ENCODE assay signal across 1 cellular context in genomic region chr7:112206238-112207105, GRCh38.
TF ChIP-seq lines count a peak whose summit lies in the region.

Gene DOCK4 (minus strand): TSS chr7:112206399. CDS start chr7:112206138, 261 bp downstream.
Gene ZNF277 (plus strand): TSS chr7:112206695. CDS start chr7:112206717, 22 bp downstream.

TF ChIP-seq in K562, 482 proteins besides CTCF, POLR2A, EP300 and RAD21 (continued from another document and continues in another):
- TF ChIP-seq TFAM (CRISPR knock-in tag; conservative IDR thresholded peaks at IDR 0.05) (no peak), HDAC1 (IDR thresholded peaks at IDR 0.05) (peak in 1 of 2 experiments; percentile 60; a peak in 2 of 4 replicates), TCFL5 (CRISPR knock-in tag; conservative IDR thresholded peaks at IDR 0.05) (no peak), TAF1 (IDR thresholded peaks at IDR 0.05; ENCODE audit: control insufficient read depth, extremely low read depth, insufficient read depth, low read length, severe bottlenecking) (peak; percentile 75), MAFK (IDR thresholded peaks at IDR 0.05; ENCODE audit: low read length) (no peak), BRF1 (IDR thresholded peaks at IDR 0.05; ENCODE audit: borderline replicate concordance, extremely low read depth, insufficient read length) (no peak), SRSF3 (IDR thresholded peaks at IDR 0.05; ENCODE audit: insufficient read depth, low read length) (no peak), ZNF232 (CRISPR knock-in tag; IDR thresholded peaks at IDR 0.05) (no peak), KAT8 (IDR thresholded peaks at IDR 0.05; ENCODE audit: low read depth) (no peak; the same call in 1 of the 2 replicates), SREBF2 (CRISPR knock-in tag; IDR thresholded peaks at IDR 0.05) (no peak), ZNF197 (CRISPR knock-in tag; IDR thresholded peaks at IDR 0.05; ENCODE audit: low read depth) (no peak; the same call in 1 of the 2 replicates), ZNF165 (CRISPR knock-in tag; IDR thresholded peaks at IDR 0.05; ENCODE audit: borderline replicate concordance) (no peak), SMC3 (conservative IDR thresholded peaks at IDR 0.05; ENCODE audit: insufficient read depth, low read depth, low read length) (no peak), GABPB1 (CRISPR knock-in tag; IDR thresholded peaks at IDR 0.05) (peak; percentile 84; the same call in 1 of the 2 replicates), ZNF561 (CRISPR knock-in tag; conservative IDR thresholded peaks at IDR 0.05) (no peak), PATZ1 (CRISPR knock-in tag; IDR thresholded peaks at IDR 0.05; ENCODE audit: borderline replicate concordance) (no peak), ZBTB12 (CRISPR knock-in tag; IDR thresholded peaks at IDR 0.05) (peak; percentile 69), E2F5 (CRISPR knock-in tag; IDR thresholded peaks at IDR 0.05) (no peak), NR1H2 (CRISPR knock-in tag; IDR thresholded peaks at IDR 0.05) (no peak), MGA (IDR thresholded peaks at IDR 0.05) (no peak), ZNF140 (CRISPR knock-in tag; IDR thresholded peaks at IDR 0.05) (no peak), TCF7 (IDR thresholded peaks at IDR 0.05; ENCODE audit: borderline replicate concordance) (no peak), MYC (IDR thresholded peaks at IDR 0.05; ENCODE audit: low read depth, low read length) (no peak), MYC (CRISPR knock-in tag; IDR thresholded peaks at IDR 0.05; ENCODE audit: borderline replicate concordance, low read depth) (no peak), ZBTB33 (CRISPR knock-in tag; IDR thresholded peaks at IDR 0.05) (no peak), SFPQ (IDR thresholded peaks at IDR 0.05; ENCODE audit: low read depth, low read length) (no peak), EGR1 (conservative IDR thresholded peaks at IDR 0.05) (peak; percentile 82), UBTF (IDR thresholded peaks at IDR 0.05; ENCODE audit: borderline replicate concordance in 1 of 2, low read depth in 2 of 2, low read length in 2 of 2) (peak in 1 of 2 experiments; percentile 86; a peak in 2 of 4 replicates), ZNF354B (CRISPR knock-in tag; IDR thresholded peaks at IDR 0.05) (no peak), ZFP36 (IDR thresholded peaks at IDR 0.05; ENCODE audit: low read depth, low read length, partially characterized antibody) (peak; percentile 1), MED1 (CRISPR knock-in tag; IDR thresholded peaks at IDR 0.05; ENCODE audit: borderline replicate concordance) (no peak), PRPF4 (IDR thresholded peaks at IDR 0.05; ENCODE audit: insufficient read depth, low read depth, low read length, poor library complexity, severe bottlenecking) (no peak), DIDO1 (tag; IDR thresholded peaks at IDR 0.05; ENCODE audit: low read depth) (no peak), SMARCB1 (IDR thresholded peaks at IDR 0.05; ENCODE audit: insufficient read length, low read depth) (no peak), SP1 (CRISPR knock-in tag; IDR thresholded peaks at IDR 0.05) (peak; percentile 97)
